1 cellular context compared by ENCODE assay signal in the genomic region with DNA sequence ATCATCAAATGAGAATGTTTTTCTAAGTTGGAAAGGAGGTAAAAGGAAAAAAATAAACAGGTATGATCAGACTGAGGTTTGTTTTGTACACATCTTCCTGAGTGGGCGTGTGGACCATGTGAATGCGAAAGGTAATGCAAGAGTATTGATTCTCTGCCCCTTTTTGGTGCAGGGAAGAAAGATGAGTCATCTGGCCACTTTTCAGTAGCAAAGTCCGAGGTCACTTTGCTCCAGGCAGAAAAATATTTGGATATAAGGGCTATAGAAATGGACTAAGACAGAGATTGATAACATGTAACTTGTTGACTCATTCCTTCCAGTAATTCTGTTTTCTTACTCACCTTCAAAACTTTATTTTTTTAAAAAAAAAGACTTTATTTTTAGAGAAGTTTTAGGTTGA.
TF ChIP-seq lines count a peak whose summit lies in the region.

No MANE protein-coding gene starts in this region.

TF ChIP-seq in A549, 52 proteins besides CTCF, POLR2A, EP300 and RAD21 (continued from another document):
- no peak for TF ChIP-seq BCL3 (IDR thresholded peaks at IDR 0.05)
- TF ChIP-seq, protein P1, sequence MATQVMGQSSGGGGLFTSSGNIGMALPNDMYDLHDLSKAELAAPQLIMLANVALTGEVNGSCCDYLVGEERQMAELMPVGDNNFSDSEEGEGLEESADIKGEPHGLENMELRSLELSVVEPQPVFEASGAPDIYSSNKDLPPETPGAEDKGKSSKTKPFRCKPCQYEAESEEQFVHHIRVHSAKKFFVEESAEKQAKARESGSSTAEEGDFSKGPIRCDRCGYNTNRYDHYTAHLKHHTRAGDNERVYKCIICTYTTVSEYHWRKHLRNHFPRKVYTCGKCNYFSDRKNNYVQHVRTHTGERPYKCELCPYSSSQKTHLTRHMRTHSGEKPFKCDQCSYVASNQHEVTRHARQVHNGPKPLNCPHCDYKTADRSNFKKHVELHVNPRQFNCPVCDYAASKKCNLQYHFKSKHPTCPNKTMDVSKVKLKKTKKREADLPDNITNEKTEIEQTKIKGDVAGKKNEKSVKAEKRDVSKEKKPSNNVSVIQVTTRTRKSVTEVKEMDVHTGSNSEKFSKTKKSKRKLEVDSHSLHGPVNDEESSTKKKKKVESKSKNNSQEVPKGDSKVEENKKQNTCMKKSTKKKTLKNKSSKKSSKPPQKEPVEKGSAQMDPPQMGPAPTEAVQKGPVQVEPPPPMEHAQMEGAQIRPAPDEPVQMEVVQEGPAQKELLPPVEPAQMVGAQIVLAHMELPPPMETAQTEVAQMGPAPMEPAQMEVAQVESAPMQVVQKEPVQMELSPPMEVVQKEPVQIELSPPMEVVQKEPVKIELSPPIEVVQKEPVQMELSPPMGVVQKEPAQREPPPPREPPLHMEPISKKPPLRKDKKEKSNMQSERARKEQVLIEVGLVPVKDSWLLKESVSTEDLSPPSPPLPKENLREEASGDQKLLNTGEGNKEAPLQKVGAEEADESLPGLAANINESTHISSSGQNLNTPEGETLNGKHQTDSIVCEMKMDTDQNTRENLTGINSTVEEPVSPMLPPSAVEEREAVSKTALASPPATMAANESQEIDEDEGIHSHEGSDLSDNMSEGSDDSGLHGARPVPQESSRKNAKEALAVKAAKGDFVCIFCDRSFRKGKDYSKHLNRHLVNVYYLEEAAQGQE (IDR thresholded peaks at IDR 0.05), result no peak
- TF ChIP-seq MAFK (IDR thresholded peaks at IDR 0.05; ENCODE audit: partially characterized antibody), result no peak
- no peak for TF ChIP-seq ZSCAN20 (CRISPR knock-in tag; IDR thresholded peaks at IDR 0.05)
- no peak for TF ChIP-seq PBX3 (IDR thresholded peaks at IDR 0.05)
- TF ChIP-seq HOXA7 (CRISPR knock-in tag; IDR thresholded peaks at IDR 0.05), result no peak
- TF ChIP-seq FOSB (CRISPR knock-in tag; IDR thresholded peaks at IDR 0.05), result no peak
- TF ChIP-seq FOSL2 (IDR thresholded peaks at IDR 0.05), result no peak
- no peak for TF ChIP-seq FOSL2 (CRISPR knock-in tag; IDR thresholded peaks at IDR 0.05)
- TF ChIP-seq USF2 (IDR thresholded peaks at IDR 0.05), result no peak
